Comparison of ENCODE assay signal across 13 cellular contexts in genomic region chr14:95137164-95137803, GRCh38. TPM values are rescaled to one million over a fixed set of nuclear protein-coding genes. Genes with fewer than 3 reads are reported as not detected.
DNase-seq lines count a peak whose midpoint lies in the region; ATAC-seq and TF ChIP-seq lines count a peak whose summit lies in the region.
"Had no signal": no experiment of that assay in that cellular context is flagged by ENCODE, and none has a peak within 500 bp of the region (broad histone marks: within the 10 kb centered on the region; RNA-seq: fewer than 3 reads in every experiment).

No MANE protein-coding gene starts in this region.

- H3K9me3 Mint-ChIP-seq in osteocyte (ENCODE audit: unreplicated experiment): no peaks in the 10 kb centered on the region
- H3K9me3 Mint-ChIP-seq: activated T-helper 1 cell treated with anti-CD3 and anti-CD28 coated beads, Interleukin-12 subunit alpha, Interleukin-12 subunit beta, Interleukin-2, Interleukin-4 antibody, amounts not matched to agents 30 ng/mL and 10 ng/mL and 1 ng/mL, durations not matched to agents 14 hours and 24 hours and 36 hours had no signal

- H3K36me3 Mint-ChIP-seq in osteocyte (ENCODE audit: unreplicated experiment): peaks cover 12% of the 10 kb centered on the region

- H3K27me3 Mint-ChIP-seq in osteocyte (ENCODE audit: unreplicated experiment): no peaks in the 10 kb centered on the region

- TF ChIP-seq POLR2A in vagina (IDR thresholded peaks at IDR 0.05): no peak
- TF ChIP-seq POLR2A in erythroblast (IDR thresholded peaks at IDR 0.05; ENCODE audit: low read length): no peak

- H3K4me3 Mint-ChIP-seq in osteocyte (ENCODE audit: unreplicated experiment): no peak overlapping the region
- H3K4me3 Mint-ChIP-seq: activated T-helper 1 cell treated with anti-CD3 and anti-CD28 coated beads, Interleukin-12 subunit alpha, Interleukin-12 subunit beta, Interleukin-2, Interleukin-4 antibody, amounts not matched to agents 30 ng/mL and 10 ng/mL and 1 ng/mL, durations not matched to agents 14 hours and 24 hours and 36 hours had no signal

- H3K4me3 ChIP-seq in right cardiac atrium (ENCODE audit: low read length) (no peak overlapping the region), ectodermal cell (ENCODE audit: insufficient read depth, low read depth, low read length) (no peak overlapping the region), vagina (peak overlapping the region in 1 of 2 donors; percentile 6)
- H3K4me3 ChIP-seq: SK-N-MC had no signal

- no peak for TF ChIP-seq CTCF in osteocyte (IDR thresholded peaks at IDR 0.05)
- no peak for TF ChIP-seq CTCF in vagina (IDR thresholded peaks at IDR 0.05)

- H3K27ac ChIP-seq in right cardiac atrium (ENCODE audit: low read length) (peak overlapping the region; percentile 17), ectodermal cell (ENCODE audit: insufficient read depth, low read depth, low read length, poor library complexity, severe bottlenecking) (peak overlapping the region; percentile 81), vagina (peak overlapping the region; percentile 64)

- H3K4me1 ChIP-seq in right cardiac atrium (ENCODE audit: control insufficient read depth, insufficient read depth, low read length) (peaks cover 10% of the 10 kb centered on the region), ectodermal cell (ENCODE audit: control insufficient read depth, insufficient read depth, low read length) (peaks cover 37% of the 10 kb centered on the region), vagina (peaks cover 68% of the 10 kb centered on the region)

- peak overlapping the region; percentile 62 for H3K27ac Mint-ChIP-seq in osteocyte (ENCODE audit: unreplicated experiment)
- H3K27ac Mint-ChIP-seq: activated T-helper 1 cell treated with anti-CD3 and anti-CD28 coated beads, Interleukin-12 subunit alpha, Interleukin-12 subunit beta, Interleukin-2, Interleukin-4 antibody, amounts not matched to agents 30 ng/mL and 10 ng/mL and 1 ng/mL, durations not matched to agents 14 hours and 24 hours and 36 hours had no signal

- no peak for DNase-seq in right cardiac atrium
- DNase-seq in left ventricle myocardium superior: no peak
- no peak for DNase-seq in osteocyte (ENCODE audit: extremely low spot score, unreplicated experiment)
- no peak for DNase-seq in vagina (ENCODE audit: extremely low spot score in 2 of 2)
- DNase-seq in erythroblast (lab: John Stamatoyannopoulos, UW): no peak
- DNase-seq in NCI-H1092 (lab: John Stamatoyannopoulos, UW): no peak
- no peak for DNase-seq in left colon
- DNase-seq: GF-D8, Kasumi-1, NCI-H2107 had no signal

- H3K9me3 ChIP-seq in right cardiac atrium (ENCODE audit: control insufficient read depth, low read length) (no peaks in the 10 kb centered on the region), ectodermal cell (ENCODE audit: control insufficient read depth, low read length) (no peaks in the 10 kb centered on the region), vagina (no peaks in the 10 kb centered on the region)

- peaks cover 41% of the 10 kb centered on the region for H3K4me1 Mint-ChIP-seq in osteocyte (ENCODE audit: unreplicated experiment)

- ATAC-seq in right cardiac atrium: no peak
- ATAC-seq in left ventricle myocardium superior: no peak
- ATAC-seq in left colon: no peak

- H3K27me3 ChIP-seq in right cardiac atrium (ENCODE audit: control insufficient read depth, insufficient read depth): no peaks in the 10 kb centered on the region
- no peaks in the 10 kb centered on the region for H3K27me3 ChIP-seq in ectodermal cell (ENCODE audit: control insufficient read depth, insufficient read depth, low read length, poor library complexity, severe bottlenecking)
- H3K27me3 ChIP-seq in vagina: no peaks in the 10 kb centered on the region

- intact Hi-C loops in right cardiac atrium (cut with DNase I) (no loop called here), left ventricle myocardium superior (cut with micrococcal nuclease) (no loop called here), vagina (cut with DNase I) (no loop called here), left colon (cut with DNase I, micrococcal nuclease) (no loop called here)

- H3K36me3 ChIP-seq in ectodermal cell (ENCODE audit: control insufficient read depth, insufficient read depth, low read length) (no peaks in the 10 kb centered on the region), vagina (peaks cover 0 to 4% of the 10 kb centered on the region in 2 donors)

RNA-seq across cellular contexts. Expression of gene DICER1, which starts 20.0 kb away (rescaled TPM):
- total RNA-seq in right cardiac atrium (10 to 100 TPM; 22.7 to 30.4 (median 25.9) TPM), left ventricle myocardium superior (23.2 TPM), osteocyte (51.7 and 55.9 TPM in 2 replicates), vagina (68.3 TPM), left colon (10 to 100 TPM; 49.0 to 77.3 TPM)
- polyA plus RNA-seq in right cardiac atrium: 6.8 TPM
- polyA plus RNA-seq in ectodermal cell (2013, experiment 1 of 4): 38.2 TPM
- polyA plus RNA-seq in ectodermal cell (2013, experiment 2 of 4): 38.5 TPM
- polyA plus RNA-seq in ectodermal cell (2013, experiment 3 of 4): 55.3 TPM
- polyA plus RNA-seq in ectodermal cell (2013, experiment 4 of 4): 59.7 TPM

Comparison
In these comparisons a context has a peak if more than half of its experiments do, and no peak if none do; other contexts are left out.
1. H3K27ac ChIP-seq: peak in every context shown above with its lines; median percentile 81 in ectodermal cell; 64 in vagina; 17 in right cardiac atrium.